9 cellular contexts compared by ENCODE assay signal in the genomic region with DNA sequence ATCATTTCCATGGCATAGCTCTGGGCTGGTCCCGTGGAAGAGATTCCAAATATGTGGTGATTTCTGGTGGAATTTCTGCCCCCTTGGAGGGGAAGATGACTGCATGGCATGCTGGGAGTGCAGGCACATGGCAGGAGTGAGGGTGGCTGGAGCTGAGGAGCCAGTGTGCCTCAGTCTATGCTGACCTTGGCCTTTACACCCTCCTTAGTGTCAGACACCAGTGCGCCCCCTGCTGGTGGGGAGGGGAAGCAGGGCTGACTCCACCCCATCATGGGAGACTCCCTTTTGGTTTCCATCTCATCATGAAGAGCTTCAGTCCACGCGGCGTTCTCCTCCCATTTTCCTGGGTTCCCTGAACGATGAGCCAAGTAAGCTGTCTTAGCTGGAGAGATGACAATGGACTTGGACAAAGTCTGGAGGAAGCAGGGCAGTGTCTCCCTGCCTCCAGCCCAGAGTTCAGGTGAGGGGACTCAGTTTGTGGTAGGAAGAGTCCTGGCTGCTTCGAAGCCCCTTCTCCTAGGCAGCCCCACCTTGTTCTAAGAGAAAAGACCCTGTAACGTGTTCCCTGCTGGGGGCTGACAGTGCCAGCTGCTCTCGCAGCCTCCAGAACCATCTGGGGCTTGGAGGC. TPM values are rescaled to one million over a fixed set of nuclear protein-coding genes. Genes with fewer than 3 reads are reported as not detected.
DNase-seq lines count a peak whose midpoint lies in the region; ATAC-seq and TF ChIP-seq lines count a peak whose summit lies in the region.
"Had no signal": no experiment of that assay in that cellular context is flagged by ENCODE, and none has a peak within 500 bp of the region (broad histone marks: within the 10 kb centered on the region; RNA-seq: fewer than 3 reads in every experiment).

No MANE protein-coding gene starts in this region.

- ATAC-seq in activated CD4-positive, CD25-positive, alpha-beta regulatory T cell treated with anti-CD3 and anti-CD28 coated beads, Interleukin-2, amount 50 U/mL, for 24 hours, result peak; percentile 77 to 79
- ATAC-seq in central memory CD8-positive, alpha-beta T cell (replicated peaks; ENCODE audit: extremely low read depth, poor library complexity, severe bottlenecking), result peak; percentile 71
- peak; percentile 65 to 67 for ATAC-seq in natural killer cell treated with Interleukin-12 subunit alpha and Interleukin-12 subunit beta and Interleukin-15 and Interleukin-18, amount 100 ng/mL, for 72 hours

- peak; percentile 35 to 47 for TF ChIP-seq CTCF in tibial artery (IDR thresholded peaks at IDR 0.05)

- no peaks in the 10 kb centered on the region for H3K9me3 ChIP-seq in tibial artery

- H3K36me3 ChIP-seq in tibial artery, result peaks cover 30 to 60% (median 31%) of the 10 kb centered on the region in 3 donors

- peaks cover 5% of the 10 kb centered on the region for H3K4me1 Mint-ChIP-seq in central memory CD8-positive, alpha-beta T cell
- H3K4me1 Mint-ChIP-seq in natural killer cell treated with Interleukin-12 subunit alpha and Interleukin-12 subunit beta and Interleukin-15 and Interleukin-18, amount 100 ng/mL, for 72 hours (ENCODE audit: low read depth in 2 of 2), result peaks cover 4 to 5% of the 10 kb centered on the region in 2 donors

- DNase-seq in NCI-H2029 (lab: John Stamatoyannopoulos, UW) (peak; percentile 2), NCI-H2029 treated with DMSO at 0.1 percent for 48 hours (lab: John Stamatoyannopoulos, UW) (no peak), Kasumi-1 (lab: John Stamatoyannopoulos, UW) (peak; percentile 48 to 49), tibial artery (no peak), NCI-H524 treated with DMSO at 0.1 percent for 48 hours (lab: John Stamatoyannopoulos, UW) (no peak)
- DNase-seq in central memory CD8-positive, alpha-beta T cell (ENCODE audit: low spot score in 2 of 2), result peak; percentile 46 to 64
- DNase-seq in natural killer cell treated with Interleukin-12 subunit alpha and Interleukin-12 subunit beta and Interleukin-15 and Interleukin-18, amount 100 ng/mL, for 72 hours (ENCODE audit: low spot score), result peak; percentile 77

- peaks cover 0 to 5% (median 0%) of the 10 kb centered on the region in 4 donors for H3K4me1 ChIP-seq in tibial artery

- no peak overlapping the region for H3K4me3 Mint-ChIP-seq in central memory CD8-positive, alpha-beta T cell
- H3K4me3 Mint-ChIP-seq in natural killer cell treated with Interleukin-12 subunit alpha and Interleukin-12 subunit beta and Interleukin-15 and Interleukin-18, amount 100 ng/mL, for 72 hours, result no peak overlapping the region

- H3K27ac ChIP-seq in tibial artery, result no peak overlapping the region

- intact Hi-C loops in tibial artery (cut with DNase I; ENCODE audit: low total_unique reads), result no loop called here

- peak overlapping the region; percentile 19 for H3K27ac Mint-ChIP-seq in central memory CD8-positive, alpha-beta T cell (ENCODE audit: low read depth)
- H3K27ac Mint-ChIP-seq in natural killer cell treated with Interleukin-12 subunit alpha and Interleukin-12 subunit beta and Interleukin-15 and Interleukin-18, amount 100 ng/mL, for 72 hours, result no peak overlapping the region

- H3K9me3 Mint-ChIP-seq in central memory CD8-positive, alpha-beta T cell, result no peaks in the 10 kb centered on the region
- no peaks in the 10 kb centered on the region for H3K9me3 Mint-ChIP-seq in natural killer cell treated with Interleukin-12 subunit alpha and Interleukin-12 subunit beta and Interleukin-15 and Interleukin-18, amount 100 ng/mL, for 72 hours

- H3K27me3 ChIP-seq in tibial artery, result no peaks in the 10 kb centered on the region

- peaks cover 14% of the 10 kb centered on the region for H3K36me3 Mint-ChIP-seq in central memory CD8-positive, alpha-beta T cell (ENCODE audit: insufficient read depth)
- H3K36me3 Mint-ChIP-seq in natural killer cell treated with Interleukin-12 subunit alpha and Interleukin-12 subunit beta and Interleukin-15 and Interleukin-18, amount 100 ng/mL, for 72 hours, result peaks cover 16% of the 10 kb centered on the region

- H3K27me3 Mint-ChIP-seq in central memory CD8-positive, alpha-beta T cell, result no peaks in the 10 kb centered on the region
- H3K27me3 Mint-ChIP-seq in natural killer cell treated with Interleukin-12 subunit alpha and Interleukin-12 subunit beta and Interleukin-15 and Interleukin-18, amount 100 ng/mL, for 72 hours, result no peaks in the 10 kb centered on the region

- no peak overlapping the region for H3K4me3 ChIP-seq in tibial artery

RNA-seq across cellular contexts. Expression of a gene that starts 10.3 kb away (rescaled TPM):
- not detected for total RNA-seq in natural killer cell treated with Interleukin-12 subunit alpha and Interleukin-12 subunit beta and Interleukin-15 and Interleukin-18, amount 100 ng/mL, for 72 hours
- total RNA-seq: glomerular endothelial cell had no signal

RNA-seq across cellular contexts. Expression of a gene that starts 25.7 kb away (rescaled TPM):
- total RNA-seq in natural killer cell treated with Interleukin-12 subunit alpha and Interleukin-12 subunit beta and Interleukin-15 and Interleukin-18, amount 100 ng/mL, for 72 hours, result 10 to 100 TPM; 38.9 to 57.0 TPM

RNA-seq across cellular contexts. Expression of a gene that starts 52.1 kb away (rescaled TPM):
- total RNA-seq in natural killer cell treated with Interleukin-12 subunit alpha and Interleukin-12 subunit beta and Interleukin-15 and Interleukin-18, amount 100 ng/mL, for 72 hours, result not detected
- total RNA-seq: glomerular endothelial cell had no signal

Comparison
In these comparisons a context has a peak if more than half of its experiments do, and no peak if none do; other contexts are left out.
1. DNase-seq: peak in NCI-H2029 (single experiment), Kasumi-1 (2 of 2), central memory CD8-positive, alpha-beta T cell (2 of 2) and natural killer cell treated with Interleukin-12 subunit alpha and Interleukin-12 subunit beta and Interleukin-15 and Interleukin-18, amount 100 ng/mL, for 72 hours (single experiment); none in NCI-H2029 treated with DMSO at 0.1 percent for 48 hours (single experiment), tibial artery (0 of 2) and NCI-H524 treated with DMSO at 0.1 percent for 48 hours (single experiment).
2. Peak in every context shown above with its lines, with median percentiles within 50 percentile points of each other: ATAC-seq.